In genomic region chr7:16268821-16269768, GRCh38 we compare ENCODE assay signal across 14 cellular contexts.
DNase-seq lines count a peak whose midpoint lies in the region; ATAC-seq and TF ChIP-seq lines count a peak whose summit lies in the region.
"Had no signal": no experiment of that assay in that cellular context is flagged by ENCODE, and none has a peak within 500 bp of the region (broad histone marks: within the 10 kb centered on the region; RNA-seq: fewer than 3 reads in every experiment).

No MANE protein-coding gene starts in this region.

- TF ChIP-seq CTCF in WERI-Rb-1 (IDR thresholded peaks at IDR 0.05; ENCODE audit: low read depth, low read length) = no peak
- no peak for TF ChIP-seq CTCF in kidney epithelial cell (IDR thresholded peaks at IDR 0.05; ENCODE audit: insufficient read depth, low read length, poor library complexity, severe bottlenecking)
- no peak for TF ChIP-seq CTCF in upper lobe of right lung (IDR thresholded peaks at IDR 0.05)
- no peak for TF ChIP-seq CTCF in psoas muscle (IDR thresholded peaks at IDR 0.05)

- no peaks in the 10 kb centered on the region for H3K9me3 Mint-ChIP-seq in activated naive CD4-positive, alpha-beta T cell treated with anti-CD3 and anti-CD28 coated beads, Interleukin-2, amount 10 ng/mL, durations not matched to agents 7 days and 5 days
- H3K9me3 Mint-ChIP-seq: effector memory CD8-positive, alpha-beta T cell; IgD-negative memory B cell had no signal

- H3K4me3 ChIP-seq in Jurkat, Clone E6-1 (ENCODE audit: low read length) = peak overlapping the region; percentile 7; the same call in 1 of the 2 replicates
- no peak overlapping the region for H3K4me3 ChIP-seq in WERI-Rb-1 (ENCODE audit: low read depth, low read length)
- H3K4me3 ChIP-seq in kidney epithelial cell (ENCODE audit: low read depth, low read length) = no peak overlapping the region
- H3K4me3 ChIP-seq in upper lobe of right lung = no peak overlapping the region
- no peak overlapping the region for H3K4me3 ChIP-seq in psoas muscle

- CTCF ChIA-PET in activated naive CD4-positive, alpha-beta T cell treated with anti-CD3 and anti-CD28 coated beads, Interleukin-2, amount 10 ng/mL, durations not matched to agents 7 days and 5 days (lab: Charles Lee) = no interaction called here

- ATAC-seq in upper lobe of right lung = no peak
- no peak for ATAC-seq in GM18867 (IDR thresholded peaks at IDR 0.05; ENCODE audit: unreplicated experiment)
- no peak for ATAC-seq in psoas muscle
- ATAC-seq: effector memory CD8-positive, alpha-beta T cell had no signal

- no peak overlapping the region for H3K4me3 Mint-ChIP-seq in activated naive CD4-positive, alpha-beta T cell treated with anti-CD3 and anti-CD28 coated beads, Interleukin-2, amount 10 ng/mL, durations not matched to agents 7 days and 5 days
- H3K4me3 Mint-ChIP-seq: effector memory CD8-positive, alpha-beta T cell; IgD-negative memory B cell had no signal

- DNase-seq in Caki2 (ENCODE audit: low read depth) (peak; percentile 76), WERI-Rb-1 (peak; percentile 10), kidney epithelial cell (ENCODE audit: low read depth) (peak; percentile 5), upper lobe of right lung (no peak), psoas muscle (no peak)
- peak; percentile 100 for DNase-seq in Jurkat, Clone E6-1 (ENCODE audit: low read depth, low spot score)
- DNase-seq in activated naive CD4-positive, alpha-beta T cell treated with anti-CD3 and anti-CD28 coated beads, Interleukin-2, amount 10 ng/mL, durations not matched to agents 7 days and 5 days = no peak
- DNase-seq: activated effector memory CD4-positive, alpha-beta T cell treated with Interleukin-2 at 50 U/mL for 16 hours; effector memory CD8-positive, alpha-beta T cell; kidney had no signal

- H3K9me3 ChIP-seq in WERI-Rb-1 (ENCODE audit: severe bottlenecking) (no peaks in the 10 kb centered on the region), upper lobe of right lung (no peaks in the 10 kb centered on the region), psoas muscle (no peaks in the 10 kb centered on the region)

- H3K36me3 ChIP-seq in WERI-Rb-1 = no peaks in the 10 kb centered on the region
- H3K36me3 ChIP-seq in kidney epithelial cell (ENCODE audit: control insufficient read depth, insufficient read depth, low read length) = no peaks in the 10 kb centered on the region
- no peaks in the 10 kb centered on the region for H3K36me3 ChIP-seq in upper lobe of right lung
- no peaks in the 10 kb centered on the region for H3K36me3 ChIP-seq in psoas muscle (ENCODE audit: insufficient read depth in 1 of 2, low read depth in 1 of 2)

- in situ Hi-C loops in Caki2 (cut with HindIII; ENCODE audit: low pct_unique_long_range_greater_than_20kb, low sequenced_read_pairs) = no loop called here

- H3K27ac ChIP-seq in WERI-Rb-1 = no peak overlapping the region
- no peak overlapping the region for H3K27ac ChIP-seq in upper lobe of right lung
- no peak overlapping the region for H3K27ac ChIP-seq in psoas muscle
- H3K27ac ChIP-seq: parathyroid adenoma, VCaP had no signal

- no peaks in the 10 kb centered on the region for H3K4me1 ChIP-seq in upper lobe of right lung
- H3K4me1 ChIP-seq in psoas muscle = no peaks in the 10 kb centered on the region
- H3K4me1 ChIP-seq: parathyroid adenoma had no signal

- H3K27ac Mint-ChIP-seq in activated naive CD4-positive, alpha-beta T cell treated with anti-CD3 and anti-CD28 coated beads, Interleukin-2, amount 10 ng/mL, durations not matched to agents 7 days and 5 days = no peak overlapping the region
- H3K27ac Mint-ChIP-seq: effector memory CD8-positive, alpha-beta T cell; IgD-negative memory B cell had no signal

- WGBS in psoas muscle, 3 donors = 85 to 89% (median 88%) methylated on average over 12 of the region's 12 CpGs

- intact Hi-C loops in upper lobe of right lung (cut with DNase I) = no loop called here
- intact Hi-C loops in psoas muscle (cut with DNase I) = no loop called here

- no peaks in the 10 kb centered on the region for H3K27me3 ChIP-seq in WERI-Rb-1 (ENCODE audit: insufficient read depth, low read depth, severe bottlenecking)
- no peaks in the 10 kb centered on the region for H3K27me3 ChIP-seq in kidney epithelial cell (ENCODE audit: control insufficient read depth, insufficient read depth, low read length)
- no peaks in the 10 kb centered on the region for H3K27me3 ChIP-seq in upper lobe of right lung
- no peaks in the 10 kb centered on the region for H3K27me3 ChIP-seq in psoas muscle (ENCODE audit: insufficient read depth in 3 of 3, low read length in 2 of 3)

- H3K27me3 Mint-ChIP-seq in activated naive CD4-positive, alpha-beta T cell treated with anti-CD3 and anti-CD28 coated beads, Interleukin-2, amount 10 ng/mL, durations not matched to agents 7 days and 5 days = no peaks in the 10 kb centered on the region
- H3K27me3 Mint-ChIP-seq: effector memory CD8-positive, alpha-beta T cell; IgD-negative memory B cell had no signal

- H3K36me3 Mint-ChIP-seq in activated naive CD4-positive, alpha-beta T cell treated with anti-CD3 and anti-CD28 coated beads, Interleukin-2, amount 10 ng/mL, durations not matched to agents 7 days and 5 days = no peaks in the 10 kb centered on the region
- H3K36me3 Mint-ChIP-seq: IgD-negative memory B cell had no signal

- H3K4me1 Mint-ChIP-seq in activated naive CD4-positive, alpha-beta T cell treated with anti-CD3 and anti-CD28 coated beads, Interleukin-2, amount 10 ng/mL, durations not matched to agents 7 days and 5 days = no peaks in the 10 kb centered on the region

Comparison
In these comparisons a context has a peak if more than half of its experiments do, and no peak if none do; other contexts are left out.
1. DNase-seq: peak in Caki2 (single experiment), Jurkat, Clone E6-1 (single experiment), WERI-Rb-1 (single experiment) and kidney epithelial cell (single experiment); none in upper lobe of right lung (single experiment), psoas muscle (0 of 2) and activated naive CD4-positive, alpha-beta T cell treated with anti-CD3 and anti-CD28 coated beads, Interleukin-2, amount 10 ng/mL, durations not matched to agents 7 days and 5 days (single experiment).